In the genomic region with DNA sequence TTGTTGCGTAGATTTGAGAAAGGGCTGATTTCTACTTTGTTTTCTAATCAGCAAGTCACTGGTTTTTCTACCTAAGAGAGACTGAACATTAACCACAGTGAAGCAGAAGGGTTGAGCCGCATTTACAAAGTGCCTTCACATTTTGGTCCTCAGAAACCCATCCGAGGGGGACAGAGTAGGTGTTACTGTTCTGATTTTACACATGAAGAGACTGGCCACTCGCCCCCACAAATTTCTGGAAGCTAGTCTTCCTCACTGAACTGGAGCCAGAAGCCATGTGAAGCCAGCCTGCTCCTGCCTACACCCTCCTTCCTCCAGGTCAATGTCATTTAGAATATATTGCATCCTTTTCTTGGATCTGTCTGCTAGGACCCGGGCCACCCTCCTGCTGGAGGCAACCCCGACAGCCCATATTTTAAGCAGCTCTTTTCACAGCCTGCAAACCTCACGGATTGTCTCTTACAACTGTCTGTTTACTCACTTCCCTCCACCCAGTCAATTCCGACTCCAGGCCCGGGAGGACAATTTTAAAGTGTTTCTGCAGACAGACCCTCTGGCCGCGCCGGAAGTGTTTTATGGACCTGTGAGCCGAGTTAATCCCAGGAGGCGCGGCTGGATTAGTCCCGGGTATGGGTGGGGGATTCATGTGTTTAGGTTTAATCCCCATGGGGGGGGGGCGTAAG, we compare ENCODE assay signal across 8 cellular contexts.
A peak's percentile ranks its signal among the peaks of the same experiment; 100 is the strongest.
DNase-seq lines count a peak whose midpoint lies in the region; ATAC-seq and TF ChIP-seq lines count a peak whose summit lies in the region.

No MANE protein-coding gene starts in this region.

- H3K36me3 ChIP-seq in HUES48 (ENCODE audit: control insufficient read depth, insufficient read depth, low read length): no peaks in the 10 kb centered on the region
- no peaks in the 10 kb centered on the region for H3K36me3 ChIP-seq in mucosa of rectum (ENCODE audit: control insufficient read depth in 2 of 2, insufficient read depth in 2 of 2, low read length in 2 of 2)

- peak overlapping the region; percentile 98 for H3K27ac Mint-ChIP-seq in activated naive CD8-positive, alpha-beta T cell treated with anti-CD3 and anti-CD28 coated beads, Interleukin-2, amount 10 ng/mL, durations not matched to agents 7 days and 5 days

- no peak for TF ChIP-seq CTCF in AG09309 (IDR thresholded peaks at IDR 0.05; ENCODE audit: control insufficient read depth, insufficient read depth, low read depth, low read length, missing control alignments)
- TF ChIP-seq CTCF in foreskin keratinocyte (conservative IDR thresholded peaks at IDR 0.05): no peak

- H3K27ac ChIP-seq in HUES48 (ENCODE audit: low read depth, low read length) (peak overlapping the region; percentile 53), mucosa of rectum (ENCODE audit: low read depth in 2 of 2, low read length in 2 of 2) (peak overlapping the region; percentile 80 to 95), foreskin keratinocyte (no peak overlapping the region)

- no peaks in the 10 kb centered on the region for H3K9me3 Mint-ChIP-seq in activated naive CD8-positive, alpha-beta T cell treated with anti-CD3 and anti-CD28 coated beads, Interleukin-2, amount 10 ng/mL, durations not matched to agents 7 days and 5 days

- DNase-seq in AG09309 (ENCODE audit: low read depth) (no peak), foreskin keratinocyte (no peak), HT-29 (ENCODE audit: low spot score) (no peak), H4 (ENCODE audit: low spot score) (no peak)
- DNase-seq in activated naive CD8-positive, alpha-beta T cell treated with anti-CD3 and anti-CD28 coated beads, Interleukin-2, amount 10 ng/mL, durations not matched to agents 7 days and 5 days: no peak

- H3K4me3 Mint-ChIP-seq in activated naive CD8-positive, alpha-beta T cell treated with anti-CD3 and anti-CD28 coated beads, Interleukin-2, amount 10 ng/mL, durations not matched to agents 7 days and 5 days: peak overlapping the region; percentile 88

- peaks cover 42% of the 10 kb centered on the region for H3K27me3 ChIP-seq in HUES48 (ENCODE audit: control insufficient read depth, insufficient read depth, low read length)
- H3K27me3 ChIP-seq in mucosa of rectum (ENCODE audit: control insufficient read depth in 2 of 2, insufficient read depth in 2 of 2, low read length in 2 of 2): peaks cover 0 to 12% of the 10 kb centered on the region in 2 donors
- no peaks in the 10 kb centered on the region for H3K27me3 ChIP-seq in foreskin keratinocyte

- no peaks in the 10 kb centered on the region for H3K27me3 Mint-ChIP-seq in activated naive CD8-positive, alpha-beta T cell treated with anti-CD3 and anti-CD28 coated beads, Interleukin-2, amount 10 ng/mL, durations not matched to agents 7 days and 5 days

- ATAC-seq in activated naive CD8-positive, alpha-beta T cell treated with anti-CD3 and anti-CD28 coated beads, Interleukin-2, amount 10 ng/mL, durations not matched to agents 7 days and 5 days (ENCODE audit: low read depth): no peak
- ATAC-seq in foreskin keratinocyte (no peak), HG02588 (IDR thresholded peaks at IDR 0.05; ENCODE audit: unreplicated experiment) (no peak)

- POLR2A ChIA-PET in activated naive CD8-positive, alpha-beta T cell treated with anti-CD3 and anti-CD28 coated beads, Interleukin-2, amount 10 ng/mL, durations not matched to agents 7 days and 5 days (lab: Charles Lee): interaction anchor here (1.1 to 6.0 kb wide), 5 partner anchors 17 to 356 kb away, joined by 3 to 71 read pairs (median 12); a partner anchor contains a TSS

- H3K36me3 Mint-ChIP-seq in activated naive CD8-positive, alpha-beta T cell treated with anti-CD3 and anti-CD28 coated beads, Interleukin-2, amount 10 ng/mL, durations not matched to agents 7 days and 5 days: no peaks in the 10 kb centered on the region

- H3K9me3 ChIP-seq in HUES48 (ENCODE audit: control insufficient read depth, insufficient read depth, low read length): peaks cover 3% of the 10 kb centered on the region; the same call in 1 of the 2 replicates
- H3K9me3 ChIP-seq in mucosa of rectum (ENCODE audit: control insufficient read depth in 2 of 2, low read length in 2 of 2): no peaks in the 10 kb centered on the region

- peak overlapping the region; percentile 44 for H3K4me3 ChIP-seq in AG09309 (ENCODE audit: control insufficient read depth, low read depth, low read length)
- H3K4me3 ChIP-seq in HUES48 (ENCODE audit: low read depth, low read length): peak overlapping the region; percentile 66
- H3K4me3 ChIP-seq in mucosa of rectum (ENCODE audit: low read length in 2 of 2): peak overlapping the region; percentile 60 to 69

- H3K4me1 ChIP-seq in HUES48 (ENCODE audit: control insufficient read depth, insufficient read depth, low read length) (peaks cover 47% of the 10 kb centered on the region), mucosa of rectum (ENCODE audit: control insufficient read depth in 2 of 2, insufficient read depth in 2 of 2, low read length in 2 of 2) (peaks cover 17 to 44% of the 10 kb centered on the region in 2 donors), foreskin keratinocyte (no peaks in the 10 kb centered on the region)

- no peak overlapping the region for H3K9ac ChIP-seq in HUES48 (ENCODE audit: low read depth, low read length)
- peak overlapping the region; percentile 72 to 73 for H3K9ac ChIP-seq in mucosa of rectum (ENCODE audit: low read depth in 1 of 2, low read length in 2 of 2)

- peaks cover 40% of the 10 kb centered on the region for H3K4me1 Mint-ChIP-seq in activated naive CD8-positive, alpha-beta T cell treated with anti-CD3 and anti-CD28 coated beads, Interleukin-2, amount 10 ng/mL, durations not matched to agents 7 days and 5 days
